Comparison of ENCODE assay signal across 12 cellular contexts in the genomic region with DNA sequence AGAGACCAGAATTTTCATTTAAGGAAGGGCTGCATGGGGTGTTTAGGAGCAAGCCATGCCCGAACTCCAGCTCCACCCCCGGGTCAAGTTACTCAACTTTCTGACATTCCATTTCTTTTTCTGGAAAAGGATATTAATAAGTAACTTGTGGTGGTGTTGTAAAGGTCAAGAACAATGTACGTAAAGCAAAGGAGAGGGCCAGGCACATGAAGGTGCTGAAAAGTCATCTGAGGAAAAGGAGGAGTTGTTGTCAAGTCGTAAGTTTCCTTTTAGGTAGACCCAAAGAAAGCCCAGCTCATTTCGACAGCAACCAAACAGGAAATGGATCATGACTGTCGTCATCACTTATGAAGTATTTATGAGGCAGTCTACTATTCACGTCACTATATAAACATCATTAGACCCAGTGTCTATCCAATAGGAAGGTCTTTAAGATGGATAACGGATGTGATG.
DNase-seq lines count a peak whose midpoint lies in the region; ATAC-seq and FAIRE-seq lines count a peak whose summit lies in the region.
"Had no signal": no experiment of that assay in that cellular context is flagged by ENCODE, and none has a peak within 500 bp of the region (broad histone marks: within the 10 kb centered on the region; RNA-seq: fewer than 3 reads in every experiment).

No MANE protein-coding gene starts in this region.

- H3K18ac ChIP-seq in trophoblast cell (ENCODE audit: low read length) (no peak overlapping the region), mesendoderm (ENCODE audit: low read length) (no peak overlapping the region)

- H4K8ac ChIP-seq in trophoblast cell (ENCODE audit: low read depth, low read length) (no peak overlapping the region), mesendoderm (ENCODE audit: low read depth, low read length) (no peak overlapping the region)

- H3K4me1 ChIP-seq in trophoblast cell (ENCODE audit: control insufficient read depth in 1 of 2, insufficient read depth in 2 of 2, low read length in 2 of 2), result peaks cover 0 to 3% of the 10 kb centered on the region in 2 experiments
- H3K4me1 ChIP-seq in mesendoderm (ENCODE audit: control insufficient read depth, low read depth, low read length), result no peaks in the 10 kb centered on the region

- WGBS in trophoblast cell (ENCODE audit: extremely low coverage, insufficient coverage, insufficient read length), result no CpG with 5 or more reads among the region's 8 CpGs
- WGBS in mesendoderm (ENCODE audit: extremely low coverage, insufficient coverage, low lambda C conversion rate), result no CpG with 5 or more reads among the region's 8 CpGs

- H2AK5ac ChIP-seq in trophoblast cell (ENCODE audit: low read length) (no peak overlapping the region), mesendoderm (ENCODE audit: low read length) (no peak overlapping the region)

- H3K9ac ChIP-seq in trophoblast cell (ENCODE audit: low read length), result no peak overlapping the region
- H3K9ac ChIP-seq in mesendoderm (ENCODE audit: low read length), result no peak overlapping the region

- H3K9me3 Mint-ChIP-seq in T-cell, result peaks cover 0 to 3% (median 0%) of the 10 kb centered on the region in 3 donors
- H3K9me3 Mint-ChIP-seq: stimulated activated effector memory CD8-positive, alpha-beta T cell treated with anti-CD3 and anti-CD28 coated beads, Interleukin-12 subunit alpha, Interleukin-12 subunit beta, amount 100 ng/mL, for 72 hours had no signal

- peaks cover 0 to 10% of the 10 kb centered on the region in 2 donors for H3K27me3 Mint-ChIP-seq in T-cell

- no peaks in the 10 kb centered on the region for H3K4me1 Mint-ChIP-seq in T-cell
- H3K4me1 Mint-ChIP-seq: stimulated activated effector memory CD8-positive, alpha-beta T cell treated with anti-CD3 and anti-CD28 coated beads, Interleukin-12 subunit alpha, Interleukin-12 subunit beta, amount 100 ng/mL, for 72 hours had no signal

- H3K23ac ChIP-seq in trophoblast cell (ENCODE audit: low read length), result no peak overlapping the region
- no peak overlapping the region for H3K23ac ChIP-seq in mesendoderm (ENCODE audit: low read length)

- no peak overlapping the region for H3K14ac ChIP-seq in trophoblast cell (ENCODE audit: low read length)

- H4K91ac ChIP-seq in trophoblast cell (ENCODE audit: low read depth, low read length), result no peak overlapping the region

- no peaks in the 10 kb centered on the region for H3K36me3 ChIP-seq in trophoblast cell (ENCODE audit: control insufficient read depth in 1 of 2, insufficient read depth in 2 of 2, low read length in 2 of 2)
- no peaks in the 10 kb centered on the region for H3K36me3 ChIP-seq in mesendoderm (ENCODE audit: control insufficient read depth, insufficient read depth, low read length)

- H2BK120ac ChIP-seq in trophoblast cell (ENCODE audit: insufficient read depth, low read length, poor library complexity), result no peak overlapping the region
- no peak overlapping the region for H2BK120ac ChIP-seq in mesendoderm (ENCODE audit: low read depth, low read length)

- no peak overlapping the region for H3K27ac Mint-ChIP-seq in T-cell
- H3K27ac Mint-ChIP-seq: stimulated activated effector memory CD8-positive, alpha-beta T cell treated with anti-CD3 and anti-CD28 coated beads, Interleukin-12 subunit alpha, Interleukin-12 subunit beta, amount 100 ng/mL, for 72 hours had no signal

- no peak overlapping the region for H4K5ac ChIP-seq in mesendoderm (ENCODE audit: low read length)

- H3K9me3 ChIP-seq in trophoblast cell (ENCODE audit: insufficient read depth, low read depth, low read length), result no peaks in the 10 kb centered on the region

- H3K4me2 ChIP-seq in trophoblast cell (ENCODE audit: low read length) (no peak overlapping the region), mesendoderm (ENCODE audit: low read length) (no peak overlapping the region)

- H3K4ac ChIP-seq in trophoblast cell (ENCODE audit: low read depth, low read length) (no peak overlapping the region), mesendoderm (ENCODE audit: low read depth, low read length) (no peak overlapping the region)

- no peak overlapping the region for H2BK12ac ChIP-seq in trophoblast cell (ENCODE audit: low read length)

- POLR2A ChIA-PET in T-cell (lab: Charles Lee), result interaction anchor here in 1 of 2 donors (0.6 kb wide), 1 partner anchor 1742 kb away, joined by 4 read pairs; no protein-coding TSS in a partner anchor

- no peak overlapping the region for H2BK15ac ChIP-seq in mesendoderm (replicated peaks; ENCODE audit: low read depth)

- DNase-seq in ELR (ENCODE audit: low read depth) (peak; percentile 43), RCC 7860 (ENCODE audit: low spot score) (peak; percentile 81), glomerular visceral epithelial cell (ENCODE audit: extremely low spot score) (peak; percentile 80), trophoblast cell (no peak), NCI-H446 treated with DMSO at 0.1 percent for 48 hours (lab: John Stamatoyannopoulos, UW) (no peak), NK-92 (lab: John Stamatoyannopoulos, UW; ENCODE audit: unreplicated experiment) (no peak), mesendoderm (no peak), T-cell (no peak)
- DNase-seq: activated T-cell treated with anti-CD3 and anti-CD28 coated beads, Interleukin-2, amount 50 U/mL, for 1 hour had no signal

- no peak overlapping the region for H2BK5ac ChIP-seq in trophoblast cell (ENCODE audit: low read depth, low read length, poor library complexity)
- H2BK5ac ChIP-seq in mesendoderm (ENCODE audit: low read length), result no peak overlapping the region

- no peak overlapping the region for H4K12ac ChIP-seq in trophoblast cell (ENCODE audit: low read depth, low read length)

- no peaks in the 10 kb centered on the region for H3K36me3 Mint-ChIP-seq in T-cell
- H3K36me3 Mint-ChIP-seq: stimulated activated effector memory CD8-positive, alpha-beta T cell treated with anti-CD3 and anti-CD28 coated beads, Interleukin-12 subunit alpha, Interleukin-12 subunit beta, amount 100 ng/mL, for 72 hours had no signal

- no peaks in the 10 kb centered on the region for H3K79me2 ChIP-seq in trophoblast cell (ENCODE audit: control insufficient read depth, insufficient read depth, low read length, poor library complexity)
- no peaks in the 10 kb centered on the region for H3K79me2 ChIP-seq in mesendoderm (ENCODE audit: control insufficient read depth, insufficient read depth, low read length)

- H3K79me1 ChIP-seq in trophoblast cell (ENCODE audit: low read length), result no peaks in the 10 kb centered on the region
- no peaks in the 10 kb centered on the region for H3K79me1 ChIP-seq in mesendoderm (ENCODE audit: low read length)

- FAIRE-seq in RCC 7860 (lab: Jason Lieb, UNC), result peak; percentile 95
- FAIRE-seq: TTC549 had no signal

- peak overlapping the region; percentile 55 for H3K27ac ChIP-seq in trophoblast cell (ENCODE audit: low read depth, low read length)
- no peak overlapping the region for H3K27ac ChIP-seq in mesendoderm (ENCODE audit: low read depth, low read length)

- no peaks in the 10 kb centered on the region for H3K27me3 ChIP-seq in trophoblast cell (ENCODE audit: insufficient read depth, low read length)
- H3K27me3 ChIP-seq in mesendoderm (ENCODE audit: insufficient read depth, low read length, poor library complexity), result no peaks in the 10 kb centered on the region

- H3K4me3 Mint-ChIP-seq in T-cell, result no peak overlapping the region
- H3K4me3 Mint-ChIP-seq: stimulated activated effector memory CD8-positive, alpha-beta T cell treated with anti-CD3 and anti-CD28 coated beads, Interleukin-12 subunit alpha, Interleukin-12 subunit beta, amount 100 ng/mL, for 72 hours had no signal

- no peak overlapping the region for H3K56ac ChIP-seq in mesendoderm (ENCODE audit: low read length)

- CTCF ChIA-PET in T-cell (lab: Charles Lee), result no interaction called here

- no peak for ATAC-seq in T-cell (replicated peaks in 1 of 4)
- ATAC-seq: Panc1; stimulated activated effector memory CD8-positive, alpha-beta T cell treated with anti-CD3 and anti-CD28 coated beads, Interleukin-12 subunit alpha, Interleukin-12 subunit beta, amount 100 ng/mL, for 72 hours had no signal

- no peak overlapping the region for H3K4me3 ChIP-seq in trophoblast cell (ENCODE audit: low read depth, low read length)
- H3K4me3 ChIP-seq in mesendoderm (ENCODE audit: low read length), result no peak overlapping the region

- H2AFZ ChIP-seq in trophoblast cell (ENCODE audit: insufficient read depth, low read length, poor library complexity), result no peak overlapping the region

Comparison
In these comparisons a context has a peak if more than half of its experiments do, and no peak if none do; other contexts are left out.
1. DNase-seq: peak in ELR (single experiment), RCC 7860 (single experiment) and glomerular visceral epithelial cell (single experiment); none in trophoblast cell (0 of 2), NCI-H446 treated with DMSO at 0.1 percent for 48 hours (single experiment), NK-92 (single experiment), mesendoderm (single experiment) and T-cell (0 of 34).